8 cellular contexts compared by ENCODE assay signal in the genomic region with DNA sequence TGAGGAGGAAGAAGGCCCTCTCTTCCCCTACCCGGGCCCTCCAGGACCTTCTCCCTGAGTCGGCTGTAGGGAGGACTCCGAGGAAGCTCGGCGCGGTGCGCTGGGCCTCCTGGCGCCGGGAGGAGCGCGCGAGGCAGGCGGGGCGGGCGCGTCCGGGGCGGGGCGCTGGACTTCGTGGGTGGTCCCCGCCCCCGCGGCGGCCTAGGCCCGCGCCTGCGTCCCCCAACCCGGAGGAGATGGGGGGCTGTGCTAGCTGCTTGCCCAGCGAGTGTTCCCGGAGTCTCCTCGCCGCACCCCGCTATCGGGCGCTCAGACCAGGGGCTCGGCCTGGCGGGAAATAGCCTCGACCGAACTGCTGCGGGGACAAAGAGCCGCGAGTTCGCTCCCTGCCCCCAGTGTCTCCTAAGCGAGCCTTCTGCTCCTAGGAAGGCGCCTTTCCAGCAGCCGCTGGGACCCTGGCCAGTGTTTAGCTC. TPM values are rescaled to one million over a fixed set of nuclear protein-coding genes. Genes with fewer than 3 reads are reported as not detected.
A peak's percentile ranks its signal among the peaks of the same experiment; 100 is the strongest.
DNase-seq lines count a peak whose midpoint lies in the region; ATAC-seq lines count a peak whose summit lies in the region.

No MANE protein-coding gene starts in this region.

- H3K9me3 ChIP-seq in T-helper 17 cell (ENCODE audit: control insufficient read depth, low read length, poor library complexity, severe bottlenecking) (no peaks in the 10 kb centered on the region), duodenal mucosa (ENCODE audit: control insufficient read depth in 1 of 2, low read length in 2 of 2) (no peaks in the 10 kb centered on the region), mononuclear cell (ENCODE audit: low read depth, low read length) (no peaks in the 10 kb centered on the region), thymus (ENCODE audit: control insufficient read depth) (no peaks in the 10 kb centered on the region)

- H3K4me3 Mint-ChIP-seq in T-helper 17 cell: peak overlapping the region; percentile 77

- no peak overlapping the region for H3K27ac ChIP-seq in duodenal mucosa (ENCODE audit: low read depth, low read length)
- peak overlapping the region; percentile 25 for H3K27ac ChIP-seq in thymus (ENCODE audit: low read depth)

- peak; percentile 77 for DNase-seq in Right ventricle myocardium inferior (ENCODE audit: missing footprints)
- DNase-seq in cardiac septum (ENCODE audit: low spot score): no peak
- no peak for DNase-seq in T-helper 17 cell
- no peak for DNase-seq in dedifferentiated amniotic fluid mesenchymal stem cell (ENCODE audit: extremely low spot score)
- DNase-seq in COLO668 (lab: John Stamatoyannopoulos, UW; ENCODE audit: unreplicated experiment): no peak

- peak overlapping the region; percentile 32 to 40 for H3K9ac ChIP-seq in duodenal mucosa (ENCODE audit: low read depth in 1 of 2, low read length in 2 of 2)

- H3K27ac Mint-ChIP-seq in T-helper 17 cell: no peak overlapping the region

- H3K36me3 ChIP-seq in duodenal mucosa (ENCODE audit: control insufficient read depth in 1 of 2, insufficient read depth in 2 of 2, low read length in 2 of 2) (no peaks in the 10 kb centered on the region), thymus (ENCODE audit: control insufficient read depth, insufficient read depth) (no peaks in the 10 kb centered on the region)

- H3K4me3 ChIP-seq in duodenal mucosa (ENCODE audit: low read depth in 1 of 2, low read length in 2 of 2) (peak overlapping the region; percentile 59 to 65), mononuclear cell (ENCODE audit: low read length) (peak overlapping the region; percentile 47), thymus (ENCODE audit: low read length) (peak overlapping the region; percentile 63)

- ATAC-seq in Right ventricle myocardium inferior (peak; percentile 85), T-helper 17 cell (peak; percentile 65)

- peaks cover 8% of the 10 kb centered on the region for H3K4me1 Mint-ChIP-seq in T-helper 17 cell

- H3K27me3 ChIP-seq in duodenal mucosa (ENCODE audit: control insufficient read depth in 1 of 2, insufficient read depth in 2 of 2, low read length in 2 of 2): no peaks in the 10 kb centered on the region
- no peaks in the 10 kb centered on the region for H3K27me3 ChIP-seq in mononuclear cell (ENCODE audit: insufficient read depth, low read length)
- H3K27me3 ChIP-seq in thymus (ENCODE audit: control insufficient read depth, insufficient read depth): no peaks in the 10 kb centered on the region

- peaks cover 35% of the 10 kb centered on the region for H3K27me3 Mint-ChIP-seq in T-helper 17 cell

- WGBS in thymus: under 1% methylated on average over 46 of the region's 46 CpGs

- intact Hi-C loops in Right ventricle myocardium inferior (cut with DNase I): no loop called here
- intact Hi-C loops in cardiac septum (cut with DNase I): no loop called here

- peaks cover 3% of the 10 kb centered on the region for H3K36me3 Mint-ChIP-seq in T-helper 17 cell (ENCODE audit: low read depth)

- H3K4me1 ChIP-seq in duodenal mucosa (ENCODE audit: control insufficient read depth in 1 of 2, insufficient read depth in 2 of 2, low read length in 2 of 2): peaks cover 11 to 12% of the 10 kb centered on the region in 2 donors
- peaks cover 19% of the 10 kb centered on the region for H3K4me1 ChIP-seq in mononuclear cell (ENCODE audit: insufficient read depth, low read length)
- peaks cover 7% of the 10 kb centered on the region for H3K4me1 ChIP-seq in thymus (ENCODE audit: control insufficient read depth, insufficient read depth, low read length)

RNA-seq across cellular contexts. Expression of a gene that starts 19.2 kb away (rescaled TPM):
- 4.6 TPM for total RNA-seq in Right ventricle myocardium inferior
- 4.7 TPM for total RNA-seq in cardiac septum
- total RNA-seq in T-helper 17 cell: not detected
- total RNA-seq in mononuclear cell: 0.10 TPM
- polyA plus RNA-seq in thymus: 4.6 TPM

RNA-seq across cellular contexts. Expression of a gene that starts 24.7 kb away (rescaled TPM):
- total RNA-seq in Right ventricle myocardium inferior: 14.9 TPM
- 9.9 TPM for total RNA-seq in cardiac septum
- total RNA-seq in T-helper 17 cell: 10 to 100 TPM in 1 of 2 donors, 1 to 10 TPM in 1; 3.8 to 68.8 TPM
- total RNA-seq in mononuclear cell: 38.0 TPM
- polyA plus RNA-seq in thymus: 23.4 TPM

RNA-seq across cellular contexts. Expression of a gene that starts 55.6 kb away (rescaled TPM):
- total RNA-seq in Right ventricle myocardium inferior (4.0 TPM), cardiac septum (5.9 TPM), T-helper 17 cell (10 to 100 TPM; 13.4 to 16.6 TPM), mononuclear cell (6.5 TPM)
- 6.8 TPM for polyA plus RNA-seq in thymus
